ENCODE assay signal across 1 cellular context in genomic region chr16:85947511-85948509, GRCh38.
TF ChIP-seq lines count a peak whose summit lies in the region.

No MANE protein-coding gene starts in this region.

TF ChIP-seq in GM12878, 131 proteins besides CTCF, POLR2A, EP300 and RAD21 (continued from another document and continues in another):
- TF ChIP-seq ZNF687 (IDR thresholded peaks at IDR 0.05) (peak; percentile 60), TBL1XR1 (IDR thresholded peaks at IDR 0.05; ENCODE audit: low read depth, low read length) (peak; percentile 79), YY1 (IDR thresholded peaks at IDR 0.05; ENCODE audit: low read depth, low read length) (0 out of 2 replicates have a peak, but pooled peaks have one; percentile 18), HCFC1 (IDR thresholded peaks at IDR 0.05; ENCODE audit: low read length) (no peak), ZNF207 (IDR thresholded peaks at IDR 0.05; ENCODE audit: borderline replicate concordance) (0 out of 2 replicates have a peak, but pooled peaks have one; percentile 31), TARDBP (IDR thresholded peaks at IDR 0.05; ENCODE audit: borderline replicate concordance) (no peak), ZNF274 (IDR thresholded peaks at IDR 0.05; ENCODE audit: insufficient read depth, insufficient read length) (no peak), YBX1 (IDR thresholded peaks at IDR 0.05) (no peak), POLR2AphosphoS2 (IDR thresholded peaks at IDR 0.05; ENCODE audit: low read depth, low read length) (no peak), LARP7 (IDR thresholded peaks at IDR 0.05) (no peak; the same call in none of the 2 replicates), SMAD5 (IDR thresholded peaks at IDR 0.05; ENCODE audit: low read depth) (no peak), EZH2 (IDR thresholded peaks at IDR 0.05; ENCODE audit: borderline replicate concordance, control insufficient read depth, low read depth, low read length) (no peak), EED (IDR thresholded peaks at IDR 0.05; ENCODE audit: low read depth) (peak; percentile 99), CUX1 (IDR thresholded peaks at IDR 0.05; ENCODE audit: insufficient replicate concordance, low read depth, low read length) (no peak), E2F8 (IDR thresholded peaks at IDR 0.05; ENCODE audit: low read depth, partially characterized antibody) (no peak), NBN (IDR thresholded peaks at IDR 0.05) (peak; percentile 75; the same call in 1 of the 2 replicates), MEF2A (IDR thresholded peaks at IDR 0.05; ENCODE audit: insufficient read depth, low read depth, low read length) (peak; percentile 78; the same call in 1 of the 2 replicates), DPF2 (IDR thresholded peaks at IDR 0.05) (peak; percentile 90), SUPT20H (IDR thresholded peaks at IDR 0.05; ENCODE audit: borderline replicate concordance, control insufficient read depth, low read depth, low read length) (no peak), ZNF217 (IDR thresholded peaks at IDR 0.05) (peak; percentile 86; the same call in 1 of the 2 replicates), RUNX3 (IDR thresholded peaks at IDR 0.05; ENCODE audit: low read length) (no peak), IKZF1 (conservative IDR thresholded peaks at IDR 0.05) (peak; percentile 96), SIX5 (IDR thresholded peaks at IDR 0.05; ENCODE audit: low read depth, low read length, severe bottlenecking) (no peak), PRDM15 (CRISPR knock-in tag; IDR thresholded peaks at IDR 0.05) (no peak), POU2F2 (IDR thresholded peaks at IDR 0.05; ENCODE audit: borderline replicate concordance, low read depth, low read length) (no peak), NFIC (IDR thresholded peaks at IDR 0.05; ENCODE audit: low read depth, low read length) (no peak), CBFB (IDR thresholded peaks at IDR 0.05; ENCODE audit: low read depth) (peak; percentile 74), SP1 (IDR thresholded peaks at IDR 0.05; ENCODE audit: low read depth, low read length) (peak; percentile 8), ZBTB11 (CRISPR knock-in tag; IDR thresholded peaks at IDR 0.05) (no peak), TCF3 (IDR thresholded peaks at IDR 0.05; ENCODE audit: borderline replicate concordance, insufficient read depth, low read depth, low read length) (peak; percentile 45), MAX (IDR thresholded peaks at IDR 0.05; ENCODE audit: low read depth, low read length) (peak; percentile 54; the same call in 1 of the 2 replicates), STAT3 (IDR thresholded peaks at IDR 0.05; ENCODE audit: low read depth, low read length) (no peak), USF2 (IDR thresholded peaks at IDR 0.05; ENCODE audit: borderline replicate concordance, low read depth, low read length) (no peak), SKIL (IDR thresholded peaks at IDR 0.05; ENCODE audit: low read depth, poor library complexity, severe bottlenecking) (peak; percentile 82), PAX8 (IDR thresholded peaks at IDR 0.05) (no peak)
